8 cellular contexts compared by ENCODE assay signal in the genomic region with DNA sequence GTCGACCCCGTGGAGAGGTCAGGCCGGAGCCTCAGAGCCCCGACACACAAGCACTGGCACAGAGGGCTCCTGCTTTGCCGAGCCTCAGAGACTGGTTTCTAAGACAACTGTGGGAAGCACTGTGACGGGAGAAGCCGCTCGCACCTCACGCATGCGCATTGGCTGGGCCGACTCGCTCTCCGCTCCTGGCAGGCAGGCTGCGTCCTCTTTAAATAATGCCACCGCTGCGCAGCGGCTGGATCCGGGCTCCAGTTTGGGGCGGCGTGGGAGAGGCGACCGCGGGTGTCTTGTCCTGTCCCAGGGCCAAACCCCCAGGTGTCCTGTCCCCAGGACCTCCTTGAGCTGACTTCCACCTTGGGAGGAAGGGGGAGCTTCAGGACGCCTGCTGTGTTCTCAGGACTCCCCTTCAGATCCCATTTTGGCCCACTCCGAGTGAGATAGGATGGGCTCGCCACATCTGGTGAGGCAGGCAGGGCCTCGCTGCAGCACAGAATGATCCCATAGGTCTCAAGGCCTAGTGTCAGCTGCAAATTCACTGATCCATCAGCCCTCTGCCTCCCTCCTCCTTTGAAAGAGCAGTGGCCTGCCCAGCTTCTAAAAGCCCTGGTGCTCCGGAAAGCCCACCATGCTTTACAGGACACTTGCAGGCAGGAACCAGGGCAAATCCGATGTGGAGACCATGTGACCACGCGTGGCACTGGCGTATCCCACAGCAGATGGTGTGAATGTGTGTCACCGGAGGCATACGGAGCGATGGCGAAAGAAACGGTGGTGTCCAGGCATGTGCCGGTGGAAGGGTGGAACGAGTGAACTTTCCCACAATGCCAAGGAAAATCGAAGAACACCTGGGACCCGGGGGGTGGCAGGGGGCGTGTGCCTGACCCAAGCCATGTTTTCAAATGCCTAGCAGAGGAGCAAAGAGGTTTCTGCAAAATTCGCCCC.
DNase-seq lines count a peak whose midpoint lies in the region; ATAC-seq and TF ChIP-seq lines count a peak whose summit lies in the region.

No MANE protein-coding gene starts in this region.

- intact Hi-C loops in adrenal gland (cut with DNase I) (loop anchor here in 1 of 2 donors (5.0 kb wide), 1 partner anchor 116 kb away; no protein-coding TSS in a partner anchor), cardiac septum (cut with DNase I) (loop anchor here (5.0 kb wide), 1 partner anchor 169 kb away; the partner anchor contains the start of gene ZNF337), posterior vena cava (cut with DNase I) (no loop called here)

- DNase-seq in Kasumi-1 (lab: John Stamatoyannopoulos, UW) (peak; percentile 58 to 64), adrenal gland (peak; percentile 81 to 89 (median 82)), cardiac septum (ENCODE audit: low spot score) (peak; percentile 86), posterior vena cava (ENCODE audit: low spot score) (peak; percentile 93), ureter (ENCODE audit: low spot score) (peak; percentile 76), GOT3 (lab: John Stamatoyannopoulos, UW) (no peak)

- H3K9ac ChIP-seq in ES-I3 (ENCODE audit: low read depth, low read length) = peak overlapping the region; percentile 36; the same call in 1 of the 2 replicates

- no peak for TF ChIP-seq CTCF in adrenal gland (IDR thresholded peaks at IDR 0.05)

- peak; percentile 57 for ATAC-seq in SK-N-SH treated with all-trans-retinoic acid at 6 μM for 48 hours

- no peak overlapping the region for H3K27ac ChIP-seq in adrenal gland

- H3K36me3 ChIP-seq in ES-I3 (ENCODE audit: insufficient read depth, low read length) (no peaks in the 10 kb centered on the region), adrenal gland (replicated peaks in 1 of 2) (no peaks in the 10 kb centered on the region)

- peak overlapping the region in 1 of 4 donors; percentile 45 for H3K4me3 ChIP-seq in adrenal gland

- WGBS in adrenal gland, 4 donors = 28 to 44% (median 34%) methylated on average over 24 to 43 of the region's 43 CpGs

- H3K9me3 ChIP-seq in ES-I3 (ENCODE audit: control insufficient read depth, insufficient read depth, low read length) = no peaks in the 10 kb centered on the region
- H3K9me3 ChIP-seq in adrenal gland (replicated peaks in 1 of 3) = no peaks in the 10 kb centered on the region

- TF ChIP-seq POLR2A in adrenal gland (IDR thresholded peaks at IDR 0.05) = no peak

- no peaks in the 10 kb centered on the region; the same call in 1 of the 2 replicates for H3K4me1 ChIP-seq in ES-I3 (ENCODE audit: insufficient read depth, low read length)
- H3K4me1 ChIP-seq in adrenal gland (replicated peaks in 1 of 2) = peaks cover 11 to 25% of the 10 kb centered on the region in 2 donors

- H3K27me3 ChIP-seq in adrenal gland = no peaks in the 10 kb centered on the region

TF ChIP-seq in SK-N-SH treated with all-trans-retinoic acid at 6 μM for 48 hours, 23 proteins besides CTCF, POLR2A, EP300 and RAD21:
- TF ChIP-seq ZNF70 (CRISPR knock-in tag; IDR thresholded peaks at IDR 0.05) (peak; percentile 97), ISL1 (CRISPR knock-in tag; IDR thresholded peaks at IDR 0.05) (no peak)
TF ChIP-seq in SK-N-SH treated with all-trans-retinoic acid at 6 μM for 48 hours: peak in this region for 1.
